In genomic region chr12:88325076-88325827, GRCh38 we compare ENCODE assay signal across 10 cellular contexts.
DNase-seq lines count a peak whose midpoint lies in the region; ATAC-seq, FAIRE-seq and TF ChIP-seq lines count a peak whose summit lies in the region.
"Had no signal": no experiment of that assay in that cellular context is flagged by ENCODE, and none has a peak within 500 bp of the region (broad histone marks: within the 10 kb centered on the region; RNA-seq: fewer than 3 reads in every experiment).

No MANE protein-coding gene starts in this region.

- H3K9me2 ChIP-seq in HCT116 (ENCODE audit: insufficient read depth), result no peaks in the 10 kb centered on the region

- CTCF ChIA-PET in HCT116 (lab: Charles Lee), result no interaction called here

- TF ChIP-seq POLR2A in HCT116 (IDR thresholded peaks at IDR 0.05; ENCODE audit: borderline replicate concordance, extremely low read depth, insufficient read depth, insufficient read length) (no peak), stomach (IDR thresholded peaks at IDR 0.05) (no peak)

- dilution Hi-C loops in keratinocyte (cut with MboI; ENCODE audit: extremely low pct_ligation_motif_present, low sequenced_read_pairs), result no loop called here

- H3K79me2 ChIP-seq in HCT116 (ENCODE audit: insufficient read depth, low read length) (no peaks in the 10 kb centered on the region), keratinocyte (ENCODE audit: control insufficient read depth, insufficient read depth, low read length) (no peaks in the 10 kb centered on the region)

- H3K36me3 ChIP-seq in HCT116 (ENCODE audit: control insufficient read depth in 1 of 2, insufficient read depth in 2 of 2, low read length in 2 of 2) (no peaks in the 10 kb centered on the region), bronchial epithelial cell (ENCODE audit: control insufficient read depth, insufficient read depth, low read length) (no peaks in the 10 kb centered on the region), keratinocyte (ENCODE audit: control insufficient read depth in 2 of 2, extremely low read depth in 1 of 2, insufficient read depth in 2 of 2, low read length in 2 of 2) (no peaks in the 10 kb centered on the region), stomach (no peaks in the 10 kb centered on the region)

- H4K20me1 ChIP-seq in HCT116 (ENCODE audit: insufficient read depth), result no peaks in the 10 kb centered on the region
- no peaks in the 10 kb centered on the region for H4K20me1 ChIP-seq in keratinocyte (ENCODE audit: control insufficient read depth, extremely low read depth, insufficient read depth, low read length)

- no peak for DNase-seq in HCT116 (ENCODE audit: low read depth, low spot score)
- DNase-seq in bronchial epithelial cell (ENCODE audit: low read depth), result peak; percentile 98
- DNase-seq in keratinocyte (ENCODE audit: low read depth, low spot score), result no peak
- DNase-seq in stomach, result no peak
- DNase-seq in SK-N-DZ (ENCODE audit: low spot score), result no peak
- no peak for DNase-seq in activated T-cell treated with anti-CD3 and anti-CD28 coated beads, Interleukin-2, amount 50 U/mL, for 1 hour
- DNase-seq in activated T-helper 1 cell treated with anti-CD3 and anti-CD28 coated beads, Interleukin-12 subunit alpha, Interleukin-12 subunit beta, Interleukin-2, Interleukin-4 antibody, amounts not matched to agents 30 ng/mL and 10 ng/mL and 1 ng/mL, durations not matched to agents 14 hours and 24 hours and 36 hours (ENCODE audit: low spot score), result no peak
- DNase-seq in NCI-H524 treated with DMSO at 0.1 percent for 48 hours (lab: John Stamatoyannopoulos, UW), result no peak

- H3K27me3 ChIP-seq in HCT116 (ENCODE audit: insufficient read depth, low read length) (no peaks in the 10 kb centered on the region), bronchial epithelial cell (ENCODE audit: control insufficient read depth, insufficient read depth, low read length) (no peaks in the 10 kb centered on the region), keratinocyte (ENCODE audit: control insufficient read depth, extremely low read depth, insufficient read depth, low read length) (no peaks in the 10 kb centered on the region), stomach (no peaks in the 10 kb centered on the region)

- TF ChIP-seq EP300 in stomach (IDR thresholded peaks at IDR 0.05), result no peak

- peak overlapping the region; percentile 78 for H2AFZ ChIP-seq in HCT116 (ENCODE audit: low read depth, low read length, poor library complexity, severe bottlenecking)
- H2AFZ ChIP-seq in keratinocyte (ENCODE audit: control insufficient read depth, low read length), result peak overlapping the region; percentile 69

- no peak for TF ChIP-seq RAD21 in HCT116 (IDR thresholded peaks at IDR 0.05; ENCODE audit: low read depth)

- H3K4me3 Mint-ChIP-seq in activated T-helper 1 cell treated with anti-CD3 and anti-CD28 coated beads, Interleukin-12 subunit alpha, Interleukin-12 subunit beta, Interleukin-2, Interleukin-4 antibody, amounts not matched to agents 30 ng/mL and 10 ng/mL and 1 ng/mL, durations not matched to agents 14 hours and 24 hours and 36 hours, result no peak overlapping the region
- H3K4me3 Mint-ChIP-seq: activated naive CD4-positive, alpha-beta T cell treated with anti-CD3 and anti-CD28 coated beads, Interleukin-2, amount 50 U/mL, for 24 hours; T-helper 1 cell treated with Interleukin-12 subunit alpha and Interleukin-12 subunit beta and Interleukin-4 antibody, amounts not matched to agents 30 μg/mL and 1 μg/mL, for 36 hours had no signal

- POLR2A ChIA-PET in HCT116 (lab: Charles Lee), result no interaction called here

- no peaks in the 10 kb centered on the region for H3K9me1 ChIP-seq in keratinocyte (ENCODE audit: control insufficient read depth, extremely low read depth, insufficient read depth, low read length)

- H3K4me1 Mint-ChIP-seq in activated T-helper 1 cell treated with anti-CD3 and anti-CD28 coated beads, Interleukin-12 subunit alpha, Interleukin-12 subunit beta, Interleukin-2, Interleukin-4 antibody, amounts not matched to agents 30 ng/mL and 10 ng/mL and 1 ng/mL, durations not matched to agents 14 hours and 24 hours and 36 hours (ENCODE audit: low read depth), result no peaks in the 10 kb centered on the region
- H3K4me1 Mint-ChIP-seq: activated naive CD4-positive, alpha-beta T cell treated with anti-CD3 and anti-CD28 coated beads, Interleukin-2, amount 50 U/mL, for 24 hours had no signal

- H3K27me3 Mint-ChIP-seq in activated T-helper 1 cell treated with anti-CD3 and anti-CD28 coated beads, Interleukin-12 subunit alpha, Interleukin-12 subunit beta, Interleukin-2, Interleukin-4 antibody, amounts not matched to agents 30 ng/mL and 10 ng/mL and 1 ng/mL, durations not matched to agents 14 hours and 24 hours and 36 hours (ENCODE audit: insufficient read depth), result peaks cover 2% of the 10 kb centered on the region
- H3K27me3 Mint-ChIP-seq: activated naive CD4-positive, alpha-beta T cell treated with anti-CD3 and anti-CD28 coated beads, Interleukin-2, amount 50 U/mL, for 24 hours had no signal

- H3K27ac ChIP-seq in HCT116 (ENCODE audit: low read depth, low read length) (no peak overlapping the region), keratinocyte (ENCODE audit: control insufficient read depth, insufficient read depth, low read length) (peak overlapping the region; percentile 94), stomach (peak overlapping the region in 4 of 5 donors; percentile 30 to 78 (median 55))

- no peaks in the 10 kb centered on the region for H3K9me3 Mint-ChIP-seq in activated T-helper 1 cell treated with anti-CD3 and anti-CD28 coated beads, Interleukin-12 subunit alpha, Interleukin-12 subunit beta, Interleukin-2, Interleukin-4 antibody, amounts not matched to agents 30 ng/mL and 10 ng/mL and 1 ng/mL, durations not matched to agents 14 hours and 24 hours and 36 hours
- H3K9me3 Mint-ChIP-seq: activated naive CD4-positive, alpha-beta T cell treated with anti-CD3 and anti-CD28 coated beads, Interleukin-2, amount 50 U/mL, for 24 hours; T-helper 1 cell treated with Interleukin-12 subunit alpha and Interleukin-12 subunit beta and Interleukin-4 antibody, amounts not matched to agents 30 μg/mL and 1 μg/mL, for 36 hours had no signal

- peaks cover 0 to 9% of the 10 kb centered on the region in 2 experiments; a peak in 2 of 4 replicates for H3K4me1 ChIP-seq in HCT116 (ENCODE audit: control insufficient read depth in 1 of 2, insufficient read depth in 2 of 2, low read length in 2 of 2)
- H3K4me1 ChIP-seq in keratinocyte (ENCODE audit: control insufficient read depth, extremely low read depth, insufficient read depth, low read length), result peaks cover 15% of the 10 kb centered on the region
- H3K4me1 ChIP-seq in stomach, result peaks cover 0 to 11% (median 9%) of the 10 kb centered on the region in 4 donors

- ATAC-seq in HCT116, result 0 out of 2 replicates have a peak, but pooled peaks have one; percentile 44

- H3K27ac Mint-ChIP-seq in activated T-helper 1 cell treated with anti-CD3 and anti-CD28 coated beads, Interleukin-12 subunit alpha, Interleukin-12 subunit beta, Interleukin-2, Interleukin-4 antibody, amounts not matched to agents 30 ng/mL and 10 ng/mL and 1 ng/mL, durations not matched to agents 14 hours and 24 hours and 36 hours, result no peak overlapping the region
- H3K27ac Mint-ChIP-seq: activated naive CD4-positive, alpha-beta T cell treated with anti-CD3 and anti-CD28 coated beads, Interleukin-2, amount 50 U/mL, for 24 hours; T-helper 1 cell treated with Interleukin-12 subunit alpha and Interleukin-12 subunit beta and Interleukin-4 antibody, amounts not matched to agents 30 μg/mL and 1 μg/mL, for 36 hours had no signal

- FAIRE-seq in bronchial epithelial cell (lab: Jason Lieb, UNC) (peak; percentile 92), keratinocyte (lab: Jason Lieb, UNC) (peak; percentile 97)

- intact Hi-C loops in HCT116 (cut with micrococcal nuclease) (no loop called here), stomach (cut with DNase I; ENCODE audit: low total_unique reads) (no loop called here)
- intact Hi-C loops in activated T-helper 1 cell treated with anti-CD3 and anti-CD28 coated beads, Interleukin-12 subunit alpha, Interleukin-12 subunit beta, Interleukin-2, Interleukin-4 antibody, amounts not matched to agents 30 ng/mL and 10 ng/mL and 1 ng/mL, durations not matched to agents 14 hours and 24 hours and 36 hours (cut with micrococcal nuclease), result no loop called here

- no TSS peak for BruUV-seq in HCT116 (replicated peaks; lab: Mats Ljungman, UMichigan)

- H3K36me3 Mint-ChIP-seq in activated T-helper 1 cell treated with anti-CD3 and anti-CD28 coated beads, Interleukin-12 subunit alpha, Interleukin-12 subunit beta, Interleukin-2, Interleukin-4 antibody, amounts not matched to agents 30 ng/mL and 10 ng/mL and 1 ng/mL, durations not matched to agents 14 hours and 24 hours and 36 hours (ENCODE audit: low read depth), result no peaks in the 10 kb centered on the region
- H3K36me3 Mint-ChIP-seq: activated naive CD4-positive, alpha-beta T cell treated with anti-CD3 and anti-CD28 coated beads, Interleukin-2, amount 50 U/mL, for 24 hours had no signal

- H3K4me3 ChIP-seq in HCT116 (replicated peaks in 1 of 2; ENCODE audit: low read depth in 1 of 2, low read length in 2 of 2), result no peak overlapping the region
- no peak overlapping the region for H3K4me3 ChIP-seq in bronchial epithelial cell (ENCODE audit: low read depth, low read length)
- no peak overlapping the region for H3K4me3 ChIP-seq in keratinocyte (ENCODE audit: control insufficient read depth in 2 of 3, extremely low read depth in 1 of 3, insufficient read depth in 2 of 3, low read depth in 1 of 3, low read length in 3 of 3)
- no peak overlapping the region for H3K4me3 ChIP-seq in stomach

- H3K9me3 ChIP-seq in HCT116 (ENCODE audit: control insufficient read depth in 1 of 2, insufficient read depth in 1 of 2, low read depth in 1 of 2, low read length in 2 of 2) (no peaks in the 10 kb centered on the region), keratinocyte (ENCODE audit: control insufficient read depth, low read depth, low read length) (no peaks in the 10 kb centered on the region), stomach (no peaks in the 10 kb centered on the region)

- TF ChIP-seq CTCF in HCT116 (IDR thresholded peaks at IDR 0.05 in 2 of 3, conservative IDR thresholded peaks at IDR 0.05 in 1 of 3; ENCODE audit: borderline replicate concordance in 1 of 3, insufficient read depth in 1 of 3, low read depth in 2 of 3, low read length in 2 of 3) (no peak), bronchial epithelial cell (IDR thresholded peaks at IDR 0.05; ENCODE audit: insufficient read depth, low read length, severe bottlenecking) (no peak), keratinocyte (optimal IDR thresholded peaks at IDR 0.05 in 1 of 3, IDR thresholded peaks at IDR 0.05 in 1 of 3, conservative IDR thresholded peaks at IDR 0.05 in 1 of 3; ENCODE audit: extremely low read depth in 1 of 3, insufficient read depth in 2 of 3, low read length in 3 of 3) (peak in 2 of 3 experiments; percentile 18), stomach (IDR thresholded peaks at IDR 0.05) (no peak)

- no peak overlapping the region for H3K9ac ChIP-seq in HCT116 (ENCODE audit: low read length)
- peak overlapping the region; percentile 54 for H3K9ac ChIP-seq in keratinocyte (ENCODE audit: control insufficient read depth, extremely low read depth, insufficient read depth, low read length)

- RAD21 ChIA-PET in HCT116 (lab: Charles Lee; ENCODE audit: low non-redundant PET in 1 of 2, low total read pairs in 2 of 2, uncharacterized antibody in 2 of 2, unreplicated experiment in 2 of 2), result no interaction called here

- 0 out of 2 replicates have a peak overlapping the region, but pooled peaks have one; percentile 6 for H3K4me2 ChIP-seq in HCT116 (ENCODE audit: low read length)
- peak overlapping the region; percentile 59 for H3K4me2 ChIP-seq in keratinocyte (ENCODE audit: control insufficient read depth, extremely low read depth, insufficient read depth, low read depth, low read length)

- WGBS in stomach, 5 donors, result 53 to 76% (median 65%) methylated on average over 1 of the region's 1 CpG

Comparison
In these comparisons a context has a peak if more than half of its experiments do, and no peak if none do; other contexts are left out.
1. CTCF ChIP-seq: peak in keratinocyte (2 of 3); none in HCT116 (0 of 3), bronchial epithelial cell (single experiment) and stomach (0 of 7).